8 cellular contexts compared by ENCODE assay signal in genomic region chr1:35557611-35558373, GRCh38. TPM values are rescaled to one million over a fixed set of nuclear protein-coding genes. Genes with fewer than 3 reads are reported as not detected.
DNase-seq lines count a peak whose midpoint lies in the region; ATAC-seq and TF ChIP-seq lines count a peak whose summit lies in the region.

Gene NCDN, plus strand, starts transcription at chr1:35557799. Its CDS starts 392 bp downstream, at chr1:35558191.

- CTCF ChIA-PET in Calu3 (lab: Charles Lee) = interaction anchor here (0.6 to 2.6 kb wide), 5 partner anchors 15 to 212 kb away, joined by 3 to 20 read pairs (median 3); partner anchors contain the start of genes CLSPN and TFAP2E

- peaks cover 16% of the 10 kb centered on the region for H3K4me1 ChIP-seq in OCI-LY3 (ENCODE audit: low read length)

- H3K27ac Mint-ChIP-seq in Calu3 (ENCODE audit: unreplicated experiment) (peak within 1 kb of the TSS; percentile 93), endothelial cell (ENCODE audit: unreplicated experiment) (peak within 1 kb of the TSS; percentile 93)

- BruUV-seq in Calu3 (replicated peaks; lab: Mats Ljungman, UMichigan) = TSS peak; percentile 72

- no peaks in the 10 kb centered on the region for H4K20me1 ChIP-seq in OCI-LY3 (ENCODE audit: insufficient read depth, low read length)

- ATAC-seq in GM21447 (IDR thresholded peaks at IDR 0.05; ENCODE audit: unreplicated experiment) = peak; percentile 85

- H3K4me1 Mint-ChIP-seq in Calu3 (ENCODE audit: low read depth, unreplicated experiment) = peaks cover 23% of the 10 kb centered on the region
- H3K4me1 Mint-ChIP-seq in endothelial cell (ENCODE audit: unreplicated experiment) = peaks cover 24% of the 10 kb centered on the region

- no peaks in the 10 kb centered on the region for H3K27me3 ChIP-seq in OCI-LY3 (ENCODE audit: low read depth, low read length)

- H3K9me3 Mint-ChIP-seq in Calu3 (ENCODE audit: low read depth, unreplicated experiment) (no peaks in the 10 kb centered on the region), endothelial cell (ENCODE audit: unreplicated experiment) (no peaks in the 10 kb centered on the region)

- DNase-seq in Calu3 (peak; percentile 96), HuH-7 (ENCODE audit: low spot score) (peak; percentile 97), endothelial cell (ENCODE audit: low spot score) (peak; percentile 97), midbrain (lab: John Stamatoyannopoulos, UW) (peak; percentile 95)
- DNase-seq in activated CD8-positive, alpha-beta memory T cell treated with anti-CD3 and anti-CD28 coated beads, Interleukin-2, amount 50 U/mL, for 48 hours = peak; percentile 96
- DNase-seq in stimulated activated CD8-positive, alpha-beta memory T cell treated with anti-CD3 and anti-CD28 coated beads, Interleukin-2, amount 100 ng/mL, for 1 hour (ENCODE audit: low read depth in 2 of 2) = peak; percentile 87 to 91

- peaks cover 2% of the 10 kb centered on the region for H3K36me3 ChIP-seq in OCI-LY3 (replicated peaks; ENCODE audit: low read depth, low read length)

- peak within 1 kb of the TSS; percentile 69; the same call in 1 of the 2 replicates for H2AFZ ChIP-seq in OCI-LY3 (ENCODE audit: low read depth, low read length)

- peaks cover 30% of the 10 kb centered on the region for H3K79me2 ChIP-seq in OCI-LY3 (ENCODE audit: low read length)

- H3K36me3 Mint-ChIP-seq in Calu3 (ENCODE audit: insufficient read depth, unreplicated experiment) (peaks cover 50% of the 10 kb centered on the region), endothelial cell (ENCODE audit: low read depth, unreplicated experiment) (peaks cover 15% of the 10 kb centered on the region)

- TF ChIP-seq CTCF in Calu3 (IDR thresholded peaks at IDR 0.05; ENCODE audit: unreplicated experiment) (no peak), OCI-LY3 (IDR thresholded peaks at IDR 0.05; ENCODE audit: low read depth, low read length) (no peak), endothelial cell (IDR thresholded peaks at IDR 0.05; ENCODE audit: unreplicated experiment) (no peak)

- H3K4me2 ChIP-seq in OCI-LY3 (ENCODE audit: low read length) = peak within 1 kb of the TSS; percentile 97

- no peaks in the 10 kb centered on the region for H3K9me3 ChIP-seq in OCI-LY3 (ENCODE audit: insufficient read depth, low read length)

- peak within 1 kb of the TSS; percentile 81 for H3K9ac ChIP-seq in OCI-LY3 (ENCODE audit: low read length)

- H3K27ac ChIP-seq in OCI-LY3 (ENCODE audit: low read length) = peak within 1 kb of the TSS; percentile 66

- H3K4me3 Mint-ChIP-seq in Calu3 (ENCODE audit: low read depth, unreplicated experiment) (peak within 1 kb of the TSS; percentile 96), endothelial cell (ENCODE audit: unreplicated experiment) (peak within 1 kb of the TSS; percentile 96)

- intact Hi-C loops in Calu3 (cut with micrococcal nuclease; ENCODE audit: unreplicated experiment) = loop anchor here (2.0 kb wide), 1 partner anchor 107 kb away; no protein-coding TSS in a partner anchor

- peak within 1 kb of the TSS; percentile 97 for H3K4me3 ChIP-seq in OCI-LY3 (ENCODE audit: low read length)

- H3K27me3 Mint-ChIP-seq in Calu3 (ENCODE audit: unreplicated experiment) (no peaks in the 10 kb centered on the region), endothelial cell (ENCODE audit: unreplicated experiment) (peaks cover 10% of the 10 kb centered on the region)

RNA-seq across cellular contexts. Expression of gene NCDN, which starts in this region (rescaled TPM):
- 36.0 and 38.0 TPM in 2 replicates for total RNA-seq in Calu3 (2022)
- total RNA-seq in endothelial cell (ENCODE audit: unreplicated experiment) = 21.6 TPM

Comparison
In these comparisons a context has a peak if more than half of its experiments do, and no peak if none do; other contexts are left out.
1. Peak in every context shown above with its lines: DNase-seq, ATAC-seq, H3K4me3 ChIP-seq and H3K27ac ChIP-seq.